ENCODE assay signal across 7 cellular contexts in genomic region chr22:40995821-40996220, GRCh38.
"Had no signal": no experiment of that assay in that cellular context is flagged by ENCODE, and none has a peak within 500 bp of the region (broad histone marks: within the 10 kb centered on the region; RNA-seq: fewer than 3 reads in every experiment).

No MANE protein-coding gene starts in this region.

- ATAC-seq: HCT116, K562 had no signal

- H3K9me3 Mint-ChIP-seq: HFFc6 had no signal

- H3K4me1 ChIP-seq: HAP-1 had no signal

- H3K4me3 ChIP-seq: HAP-1, K562 had no signal

- H3K9me3 ChIP-seq: HAP-1 had no signal

- H3K4me3 Mint-ChIP-seq: HFFc6 had no signal

- H3K36me3 ChIP-seq: HAP-1 had no signal

- H3K27ac Mint-ChIP-seq: HFFc6 had no signal

- DNase-seq: GOT3, H7, HFFc6, IMR-90 had no signal
